In the genomic region with DNA sequence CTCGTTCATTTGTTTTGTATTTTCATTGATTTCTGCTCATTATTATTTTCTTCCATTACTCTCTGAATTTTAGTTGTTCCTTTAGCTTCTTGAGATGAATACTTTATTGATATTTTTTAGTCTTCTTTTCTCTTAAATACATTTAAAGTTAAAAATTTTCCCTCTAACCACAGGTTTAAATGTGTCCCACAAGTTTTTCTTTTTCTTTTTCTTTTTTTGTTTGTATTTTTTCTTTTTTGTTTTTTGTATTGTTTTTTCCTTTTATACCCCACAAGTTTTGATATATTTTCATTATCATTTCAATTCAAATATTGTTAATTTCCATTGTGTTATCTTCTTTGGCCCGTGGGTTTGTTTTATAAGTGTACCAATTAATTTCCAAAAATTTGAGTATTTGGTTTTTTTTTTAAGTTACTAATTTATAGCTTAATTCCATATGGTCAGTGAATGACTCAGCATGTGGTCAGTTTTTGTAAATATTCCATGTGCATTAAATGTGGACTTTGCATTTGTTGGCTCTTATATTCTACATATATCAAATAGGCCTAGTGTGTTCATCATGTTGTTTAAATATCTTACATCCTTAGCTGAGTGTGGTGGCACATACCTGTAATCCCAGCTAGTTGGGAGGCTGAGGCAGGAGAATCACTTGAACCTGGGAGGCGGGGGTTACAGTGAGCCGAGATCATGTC, we compare ENCODE assay signal across 18 cellular contexts. TPM values are rescaled to one million over a fixed set of nuclear protein-coding genes. Genes with fewer than 3 reads are reported as not detected.
DNase-seq lines count a peak whose midpoint lies in the region; ATAC-seq, FAIRE-seq and TF ChIP-seq lines count a peak whose summit lies in the region.
"Had no signal": no experiment of that assay in that cellular context is flagged by ENCODE, and none has a peak within 500 bp of the region (broad histone marks: within the 10 kb centered on the region; RNA-seq: fewer than 3 reads in every experiment).

No MANE protein-coding gene starts in this region.

- intact Hi-C loops in pancreas (cut with DNase I) = no loop called here

- H3K36me3 Mint-ChIP-seq in activated T-cell treated with anti-CD3 and anti-CD28 coated beads, Interleukin-2, amount 50 U/mL, for 72 hours (ENCODE audit: insufficient read depth in 2 of 2) = peaks cover 18 to 44% of the 10 kb centered on the region in 2 donors
- H3K36me3 Mint-ChIP-seq in effector memory CD8-positive, alpha-beta T cell (ENCODE audit: insufficient read depth) = peaks cover 2% of the 10 kb centered on the region

- peak; percentile 23 for FAIRE-seq in pancreas (lab: Jason Lieb, UNC)
- FAIRE-seq: GM12892, islet of Langerhans had no signal

- H3K4me3 Mint-ChIP-seq in activated T-cell treated with anti-CD3 and anti-CD28 coated beads, Interleukin-2, amount 50 U/mL, for 72 hours = peak overlapping the region in 1 of 2 donors; percentile 48
- H3K4me3 Mint-ChIP-seq in effector memory CD8-positive, alpha-beta T cell = peak overlapping the region in 1 of 2 donors; percentile 60
- H3K4me3 Mint-ChIP-seq: activated CD8-positive, alpha-beta T cell treated with anti-CD3 and anti-CD28 coated beads for 36 hours; H9; memory B cell had no signal

- H3K4me1 Mint-ChIP-seq in activated T-cell treated with anti-CD3 and anti-CD28 coated beads, Interleukin-2, amount 50 U/mL, for 72 hours (ENCODE audit: low read depth) = peaks cover 24% of the 10 kb centered on the region
- peaks cover 4 to 12% of the 10 kb centered on the region in 2 donors for H3K4me1 Mint-ChIP-seq in effector memory CD8-positive, alpha-beta T cell (ENCODE audit: low read depth in 2 of 2)

- H3K36me3 ChIP-seq in pancreas = no peaks in the 10 kb centered on the region

- WGBS in pancreas, 2 donors = 81 to 85% methylated on average over 4 of the region's 4 CpGs

- H3K27ac ChIP-seq in pancreas = no peak overlapping the region

- no peak for TF ChIP-seq CTCF in pancreas (IDR thresholded peaks at IDR 0.05)

- DNase-seq in activated T-cell treated with anti-CD3 and anti-CD28 coated beads, Interleukin-2, amount 50 U/mL, for 72 hours = no peak
- DNase-seq in activated T-cell treated with anti-CD3 and anti-CD28 coated beads for 4 hours (no peak), HS-5 (ENCODE audit: low read depth) (peak; percentile 55), pancreas (no peak), germinal center (ENCODE audit: low spot score) (no peak)
- DNase-seq in effector memory CD8-positive, alpha-beta T cell = no peak
- no peak for DNase-seq in stimulated activated CD4-positive, alpha-beta T cell treated with anti-CD3 and anti-CD28 coated beads, Interleukin-1b, Interleukin-23, amount 100 ng/mL, for 48 hours
- DNase-seq: activated CD8-positive, alpha-beta T cell treated with anti-CD3 and anti-CD28 coated beads for 36 hours; activated effector memory CD4-positive, alpha-beta T cell treated with Interleukin-2 at 50 U/mL for 16 hours; anterior cingulate cortex; Calu3; GF-D8; H9; NCI-H1694 treated with DMSO at 0.1 percent for 48 hours had no signal

- no peak overlapping the region for H3K4me3 ChIP-seq in pancreas

- peak overlapping the region; percentile 43 for H3K27ac Mint-ChIP-seq in activated T-cell treated with anti-CD3 and anti-CD28 coated beads, Interleukin-2, amount 50 U/mL, for 72 hours
- peak overlapping the region; percentile 3 to 94 for H3K27ac Mint-ChIP-seq in effector memory CD8-positive, alpha-beta T cell
- H3K27ac Mint-ChIP-seq: activated CD8-positive, alpha-beta T cell treated with anti-CD3 and anti-CD28 coated beads for 36 hours; memory B cell had no signal

- no peaks in the 10 kb centered on the region for H3K9me3 Mint-ChIP-seq in activated T-cell treated with anti-CD3 and anti-CD28 coated beads, Interleukin-2, amount 50 U/mL, for 72 hours
- no peaks in the 10 kb centered on the region for H3K9me3 Mint-ChIP-seq in effector memory CD8-positive, alpha-beta T cell
- H3K9me3 Mint-ChIP-seq: activated CD8-positive, alpha-beta T cell treated with anti-CD3 and anti-CD28 coated beads for 36 hours had no signal

- no peaks in the 10 kb centered on the region for H3K4me1 ChIP-seq in pancreas

- H3K9me3 ChIP-seq in pancreas = no peaks in the 10 kb centered on the region

- H3K27me3 Mint-ChIP-seq in activated T-cell treated with anti-CD3 and anti-CD28 coated beads, Interleukin-2, amount 50 U/mL, for 72 hours (ENCODE audit: low read depth) = no peaks in the 10 kb centered on the region
- no peaks in the 10 kb centered on the region for H3K27me3 Mint-ChIP-seq in effector memory CD8-positive, alpha-beta T cell
- H3K27me3 Mint-ChIP-seq: activated CD8-positive, alpha-beta T cell treated with anti-CD3 and anti-CD28 coated beads for 36 hours; memory B cell had no signal

- no peaks in the 10 kb centered on the region for H3K27me3 ChIP-seq in pancreas

- no peak for ATAC-seq in activated T-cell treated with anti-CD3 and anti-CD28 coated beads, Interleukin-2, amount 50 U/mL, for 72 hours (replicated peaks in 1 of 2)
- ATAC-seq in effector memory CD8-positive, alpha-beta T cell (replicated peaks) = no peak
- ATAC-seq in pancreas = no peak
- ATAC-seq in GM18502 (IDR thresholded peaks at IDR 0.05; ENCODE audit: poor library complexity, unreplicated experiment) = no peak
- ATAC-seq: activated CD8-positive, alpha-beta T cell treated with anti-CD3 and anti-CD28 coated beads for 36 hours had no signal

RNA-seq across cellular contexts. Expression of a gene that starts 16.2 kb away (rescaled TPM):
- 10 to 100 TPM; 38.6 to 44.1 TPM for total RNA-seq in activated T-cell treated with anti-CD3 and anti-CD28 coated beads, Interleukin-2, amount 50 U/mL, for 72 hours
- total RNA-seq in pancreas = 1 to 10 TPM in 5 of 6 donors, under 1 TPM in 1; 0.69 to 2.8 (median 2.2) TPM
- polyA plus RNA-seq in pancreas = 1 to 10 TPM; 1.4 to 1.7 TPM

RNA-seq across cellular contexts. Expression of a gene that starts 16.3 kb away (rescaled TPM):
- 10 to 100 TPM; 25.5 to 29.3 TPM for total RNA-seq in activated T-cell treated with anti-CD3 and anti-CD28 coated beads, Interleukin-2, amount 50 U/mL, for 72 hours
- 10 to 100 TPM in 5 of 6 donors, 1 to 10 TPM in 1; 8.2 to 15.5 (median 11.9) TPM for total RNA-seq in pancreas
- polyA plus RNA-seq in pancreas = 10 to 100 TPM in 1 of 2 donors, 1 to 10 TPM in 1; 9.8 to 16.0 TPM

Comparison
In these comparisons a context has a peak if more than half of its experiments do, and no peak if none do; other contexts are left out.
1. RNA of a gene that starts 16.2 kb away (total RNA-seq): 38.6 to 44.1 TPM in activated T-cell treated with anti-CD3 and anti-CD28 coated beads, Interleukin-2, amount 50 U/mL, for 72 hours; 0.69 to 2.8 TPM in pancreas; every median in the first group is over 10 times any median in the second.